ENCODE assay signal across 11 cellular contexts in the genomic region with DNA sequence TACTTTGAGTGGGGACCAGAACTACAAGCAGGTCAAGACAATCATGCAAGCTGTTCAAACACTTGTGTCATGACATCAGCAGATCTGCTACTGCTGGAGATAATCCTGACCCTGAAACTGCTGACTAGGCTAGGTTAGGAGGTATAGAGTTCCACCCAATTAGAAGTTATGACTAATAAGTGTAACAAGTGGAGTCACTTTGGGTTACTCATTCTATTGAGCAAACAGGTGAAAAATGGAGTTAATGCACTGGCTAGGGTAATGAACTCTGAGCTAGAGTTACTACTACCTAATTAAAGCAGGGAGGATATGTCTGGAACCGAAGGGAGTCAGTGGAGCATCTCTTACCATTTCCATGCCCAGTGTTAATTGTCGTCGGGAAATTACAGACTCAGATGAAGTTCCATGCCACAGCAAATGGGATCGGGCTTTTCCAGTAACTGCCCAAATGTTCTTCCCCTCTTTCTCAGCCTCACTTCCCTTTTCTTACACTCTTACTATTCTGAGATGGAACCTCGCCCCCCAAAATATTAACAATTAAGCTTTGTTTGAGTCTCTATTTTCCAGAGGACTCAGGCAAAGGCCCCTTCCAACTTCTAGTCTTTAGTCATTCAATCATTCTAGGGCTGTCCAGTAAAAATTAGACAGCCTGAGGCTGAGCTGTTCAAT. TPM values are rescaled to one million over a fixed set of nuclear protein-coding genes. Genes with fewer than 3 reads are reported as not detected.
DNase-seq lines count a peak whose midpoint lies in the region; ATAC-seq and TF ChIP-seq lines count a peak whose summit lies in the region.
"Had no signal": no experiment of that assay in that cellular context is flagged by ENCODE, and none has a peak within 500 bp of the region (broad histone marks: within the 10 kb centered on the region; RNA-seq: fewer than 3 reads in every experiment).

No MANE protein-coding gene starts in this region.

- intact Hi-C loops in mucosa of descending colon (cut with DNase I, micrococcal nuclease): no loop called here

- CTCF ChIA-PET in HEK293T (lab: Yijun Ruan, JAX): interaction anchor here (0.6 to 1.0 kb wide), 2 partner anchors 10 to 315 kb away, joined by 3 read pairs; no protein-coding TSS in a partner anchor

- TF ChIP-seq CTCF in mucosa of descending colon (IDR thresholded peaks at IDR 0.05): no peak

- POLR2A ChIA-PET in HEK293T (lab: Yijun Ruan, JAX): interaction anchor here (1.0 to 4.8 kb wide), 2 partner anchors 19 to 47 kb away, joined by 5 to 19 read pairs; partner anchors contain the start of genes MANBA and UBE2D3

- no peaks in the 10 kb centered on the region for H3K4me1 ChIP-seq in mucosa of descending colon (ENCODE audit: low read depth)

- H3K4me3 ChIP-seq in mucosa of descending colon: no peak overlapping the region

- DNase-seq in HEK293T (ENCODE audit: extremely low spot score) (peak; percentile 14), amniotic epithelial cell (ENCODE audit: low read depth) (peak; percentile 90), mucosa of descending colon (no peak), hippocampal formation (lab: John Stamatoyannopoulos, UW) (no peak), UCSD-AML1 (lab: John Stamatoyannopoulos, UW; ENCODE audit: unreplicated experiment) (no peak)
- DNase-seq in stimulated activated CD4-positive, alpha-beta T cell treated with anti-CD3 and anti-CD28 coated beads, Interleukin-2, amount 100 ng/mL, for 48 hours: no peak
- DNase-seq: activated CD4-positive, alpha-beta T cell treated with anti-CD3 and anti-CD28 coated beads, Interleukin-2, amount 50 U/mL, for 48 hours; caudate nucleus; right cardiac atrium had no signal

- no peaks in the 10 kb centered on the region for H3K36me3 ChIP-seq in mucosa of descending colon (ENCODE audit: low read depth)

- ATAC-seq in GM18519 (IDR thresholded peaks at IDR 0.05; ENCODE audit: low FRiP score, unreplicated experiment): peak; percentile 73
- ATAC-seq in mucosa of descending colon: peak; percentile 38
- ATAC-seq: right cardiac atrium; stimulated activated memory B cell treated with anti-CD40 and anti-IgM and Interleukin-4, amounts not matched to agents 10 μg/mL and 1 μg/mL and 100 μg/mL, for 72 hours had no signal

- no peaks in the 10 kb centered on the region for H3K9me3 ChIP-seq in mucosa of descending colon

TF ChIP-seq in HEK293T, 16 proteins besides CTCF, POLR2A, EP300 and RAD21:
- no peak for TF ChIP-seq ZNF384 (IDR thresholded peaks at IDR 0.05)
- no peak for TF ChIP-seq TARDBP (IDR thresholded peaks at IDR 0.05)
- TF ChIP-seq HDGF (IDR thresholded peaks at IDR 0.05; ENCODE audit: borderline replicate concordance): no peak
- no peak for TF ChIP-seq FOXK2 (IDR thresholded peaks at IDR 0.05)
- no peak for TF ChIP-seq CTBP1 (IDR thresholded peaks at IDR 0.05; ENCODE audit: borderline replicate concordance)
- no peak for TF ChIP-seq NFRKB (IDR thresholded peaks at IDR 0.05)
- TF ChIP-seq ELF4 (IDR thresholded peaks at IDR 0.05): no peak
- TF ChIP-seq FOXM1 (IDR thresholded peaks at IDR 0.05; ENCODE audit: borderline replicate concordance): no peak
- no peak for TF ChIP-seq LEF1 (IDR thresholded peaks at IDR 0.05; ENCODE audit: borderline replicate concordance)
- no peak for TF ChIP-seq SP1 (IDR thresholded peaks at IDR 0.05)
- TF ChIP-seq ARNT (IDR thresholded peaks at IDR 0.05): no peak

RNA-seq across cellular contexts. Expression of gene MANBA, which starts 19.8 kb away (rescaled TPM):
- 10 to 100 TPM; 15.5 to 25.0 (median 19.9) TPM for total RNA-seq in mucosa of descending colon

RNA-seq across cellular contexts. Expression of gene UBE2D3, which starts 46.7 kb away (rescaled TPM):
- 100 to 1,000 TPM; 290 to 303 (median 293) TPM for total RNA-seq in mucosa of descending colon

Comparison
In these comparisons a context has a peak if more than half of its experiments do, and no peak if none do; other contexts are left out.
1. DNase-seq: peak in HEK293T (single experiment) and amniotic epithelial cell (single experiment); none in mucosa of descending colon (0 of 3), hippocampal formation (0 of 2), stimulated activated CD4-positive, alpha-beta T cell treated with anti-CD3 and anti-CD28 coated beads, Interleukin-2, amount 100 ng/mL, for 48 hours (0 of 2) and UCSD-AML1 (single experiment).